Comparison of ENCODE assay signal across 1 cellular context in the genomic region with DNA sequence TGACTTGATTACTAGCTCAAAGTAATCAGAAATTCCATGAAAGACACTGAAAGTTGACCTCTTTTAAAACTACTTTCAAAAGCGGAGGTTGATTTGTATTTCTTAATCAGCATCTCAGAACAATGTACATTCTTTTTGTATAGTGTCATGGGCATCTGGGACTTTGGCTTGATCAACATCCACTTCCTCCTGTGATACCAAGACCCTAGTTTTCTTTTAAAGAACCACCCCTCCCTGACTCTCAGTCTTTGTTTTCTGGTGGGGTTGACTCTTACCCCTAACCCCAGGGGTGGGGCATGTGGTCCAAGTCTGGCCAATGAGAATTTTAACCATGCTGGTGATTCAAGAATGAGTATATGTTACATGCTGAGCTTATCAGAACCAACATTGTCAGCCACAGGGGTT.
TF ChIP-seq lines count a peak whose summit lies in the region.

No MANE protein-coding gene starts in this region.

TF ChIP-seq in GM23338, 12 proteins besides CTCF, POLR2A, EP300 and RAD21 (continued from another document):
- TF ChIP-seq, protein P1, sequence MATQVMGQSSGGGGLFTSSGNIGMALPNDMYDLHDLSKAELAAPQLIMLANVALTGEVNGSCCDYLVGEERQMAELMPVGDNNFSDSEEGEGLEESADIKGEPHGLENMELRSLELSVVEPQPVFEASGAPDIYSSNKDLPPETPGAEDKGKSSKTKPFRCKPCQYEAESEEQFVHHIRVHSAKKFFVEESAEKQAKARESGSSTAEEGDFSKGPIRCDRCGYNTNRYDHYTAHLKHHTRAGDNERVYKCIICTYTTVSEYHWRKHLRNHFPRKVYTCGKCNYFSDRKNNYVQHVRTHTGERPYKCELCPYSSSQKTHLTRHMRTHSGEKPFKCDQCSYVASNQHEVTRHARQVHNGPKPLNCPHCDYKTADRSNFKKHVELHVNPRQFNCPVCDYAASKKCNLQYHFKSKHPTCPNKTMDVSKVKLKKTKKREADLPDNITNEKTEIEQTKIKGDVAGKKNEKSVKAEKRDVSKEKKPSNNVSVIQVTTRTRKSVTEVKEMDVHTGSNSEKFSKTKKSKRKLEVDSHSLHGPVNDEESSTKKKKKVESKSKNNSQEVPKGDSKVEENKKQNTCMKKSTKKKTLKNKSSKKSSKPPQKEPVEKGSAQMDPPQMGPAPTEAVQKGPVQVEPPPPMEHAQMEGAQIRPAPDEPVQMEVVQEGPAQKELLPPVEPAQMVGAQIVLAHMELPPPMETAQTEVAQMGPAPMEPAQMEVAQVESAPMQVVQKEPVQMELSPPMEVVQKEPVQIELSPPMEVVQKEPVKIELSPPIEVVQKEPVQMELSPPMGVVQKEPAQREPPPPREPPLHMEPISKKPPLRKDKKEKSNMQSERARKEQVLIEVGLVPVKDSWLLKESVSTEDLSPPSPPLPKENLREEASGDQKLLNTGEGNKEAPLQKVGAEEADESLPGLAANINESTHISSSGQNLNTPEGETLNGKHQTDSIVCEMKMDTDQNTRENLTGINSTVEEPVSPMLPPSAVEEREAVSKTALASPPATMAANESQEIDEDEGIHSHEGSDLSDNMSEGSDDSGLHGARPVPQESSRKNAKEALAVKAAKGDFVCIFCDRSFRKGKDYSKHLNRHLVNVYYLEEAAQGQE (IDR thresholded peaks at IDR 0.05; ENCODE audit: unreplicated experiment), result no peak
- TF ChIP-seq EZH2 (IDR thresholded peaks at IDR 0.05; ENCODE audit: low read depth, unreplicated experiment) (no peak), ZNF331 (CRISPR knock-in tag; IDR thresholded peaks at IDR 0.05; ENCODE audit: low read depth) (no peak), JUNB (IDR thresholded peaks at IDR 0.05; ENCODE audit: unreplicated experiment) (no peak)
